23 cellular contexts compared by ENCODE assay signal in genomic region chr10:98251399-98251798, GRCh38. TPM values are rescaled to one million over a fixed set of nuclear protein-coding genes. Genes with fewer than 3 reads are reported as not detected.
DNase-seq lines count a peak whose midpoint lies in the region; ATAC-seq and TF ChIP-seq lines count a peak whose summit lies in the region.
"Had no signal": no experiment of that assay in that cellular context is flagged by ENCODE, and none has a peak within 500 bp of the region (broad histone marks: within the 10 kb centered on the region; RNA-seq: fewer than 3 reads in every experiment).

No MANE protein-coding gene starts in this region.

- H3K9me3 ChIP-seq in ovary = no peaks in the 10 kb centered on the region

- no peak overlapping the region for H3K4me3 Mint-ChIP-seq in osteocyte (ENCODE audit: unreplicated experiment)
- H3K4me3 Mint-ChIP-seq: B cell, CD14-positive monocyte, HFFc6 had no signal

- H3K4me1 Mint-ChIP-seq in osteocyte (ENCODE audit: unreplicated experiment) = peaks cover 9% of the 10 kb centered on the region
- H3K4me1 Mint-ChIP-seq: B cell had no signal

- no peaks in the 10 kb centered on the region for H3K27me3 ChIP-seq in ovary

- no peaks in the 10 kb centered on the region for H3K36me3 ChIP-seq in ovary

- peaks cover 17% of the 10 kb centered on the region for H3K36me3 Mint-ChIP-seq in osteocyte (ENCODE audit: unreplicated experiment)

- H3K27me3 Mint-ChIP-seq in osteocyte (ENCODE audit: unreplicated experiment) = no peaks in the 10 kb centered on the region
- H3K27me3 Mint-ChIP-seq: B cell had no signal

- no peak for TF ChIP-seq POLR2A in ovary (IDR thresholded peaks at IDR 0.05)

- no peak for TF ChIP-seq EP300 in ovary (IDR thresholded peaks at IDR 0.05)

- DNase-seq in AG08396 (ENCODE audit: low spot score) (peak; percentile 1), NCI-H69 (lab: John Stamatoyannopoulos, UW) (peak; percentile 57), head of caudate nucleus (peak in 38 of 42 donors; percentile 32 to 82 (median 58)), osteocyte (ENCODE audit: extremely low spot score, unreplicated experiment) (peak; percentile 68), NCI-H510A (lab: John Stamatoyannopoulos, UW) (no peak), ovary (no peak), nucleus accumbens (lab: John Stamatoyannopoulos, UW) (no peak)
- DNase-seq: DMS53, GDM1, HFFc6, KBM-7, NCI-H1105, NCI-H146, NCI-H2029, NCI-H2227 treated with DMSO at 0.1 percent for 48 hours, NCI-H510A treated with DMSO at 0.1 percent for 48 hours, NCI-H774, SIG-M5 had no signal

- no peak overlapping the region for H3K27ac ChIP-seq in ovary

- H3K9me3 Mint-ChIP-seq in osteocyte (ENCODE audit: unreplicated experiment) = no peaks in the 10 kb centered on the region
- H3K9me3 Mint-ChIP-seq: CD14-positive monocyte, HFFc6 had no signal

- WGBS in ovary, 3 donors = 78 to 89% (median 87%) methylated on average over 8 of the region's 8 CpGs

- no peaks in the 10 kb centered on the region for H3K4me1 ChIP-seq in ovary (ENCODE audit: insufficient read depth)

- TF ChIP-seq CTCF in osteocyte (IDR thresholded peaks at IDR 0.05) (no peak), ovary (IDR thresholded peaks at IDR 0.05) (no peak)

- intact Hi-C loops in head of caudate nucleus (cut with DNase I) (no loop called here), ovary (cut with DNase I) (no loop called here)

- ATAC-seq in GM21786 (IDR thresholded peaks at IDR 0.05; ENCODE audit: unreplicated experiment) = no peak
- ATAC-seq: Panc1 had no signal

- no peak overlapping the region for H3K4me3 ChIP-seq in ovary

- no peak overlapping the region for H3K27ac Mint-ChIP-seq in osteocyte (ENCODE audit: unreplicated experiment)
- H3K27ac Mint-ChIP-seq: B cell, HFFc6 had no signal

RNA-seq across cellular contexts. Expression of gene LOXL4, which starts 16.6 kb away (rescaled TPM):
- total RNA-seq in osteocyte (2.1 and 2.9 TPM in 2 replicates), ovary (10 to 100 TPM in 2 of 7 donors, 1 to 10 TPM in 5; 5.1 to 13.7 (median 8.2) TPM)
- 10 to 100 TPM in 1 of 2 donors, 1 to 10 TPM in 1; 5.7 to 32.9 TPM for polyA plus RNA-seq in ovary
- total RNA-seq: B cell, HT1080 had no signal

Comparison
In these comparisons a context has a peak if more than half of its experiments do, and no peak if none do; other contexts are left out.
1. DNase-seq: peak in AG08396 (single experiment), NCI-H69 (single experiment), head of caudate nucleus (38 of 42) and osteocyte (single experiment); none in NCI-H510A (single experiment), ovary (0 of 5) and nucleus accumbens (0 of 56).